In the genomic region with DNA sequence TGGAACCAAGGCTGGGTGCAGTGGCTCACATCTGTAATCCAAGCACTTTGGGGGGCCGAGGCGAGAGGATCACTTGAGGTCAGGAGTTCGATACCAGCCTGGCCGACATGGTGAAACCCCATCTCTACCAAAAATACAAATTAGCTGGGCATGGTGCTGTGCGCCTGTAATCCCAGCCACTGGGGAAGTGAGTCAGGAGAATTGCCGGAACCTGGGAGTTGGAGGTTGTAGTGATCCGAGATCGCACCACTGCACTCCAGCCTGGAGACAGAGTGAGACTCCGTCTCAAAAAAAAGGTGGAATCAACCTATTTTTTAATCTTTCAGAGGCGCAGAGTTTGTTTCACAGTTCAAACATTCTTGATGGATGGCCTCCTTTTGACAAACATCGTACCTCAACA, we compare ENCODE assay signal across 24 cellular contexts. TPM values are rescaled to one million over a fixed set of nuclear protein-coding genes. Genes with fewer than 3 reads are reported as not detected.
DNase-seq lines count a peak whose midpoint lies in the region; ATAC-seq and TF ChIP-seq lines count a peak whose summit lies in the region.
"Had no signal": no experiment of that assay in that cellular context is flagged by ENCODE, and none has a peak within 500 bp of the region (broad histone marks: within the 10 kb centered on the region; RNA-seq: fewer than 3 reads in every experiment).

No MANE protein-coding gene starts in this region.

- no peaks in the 10 kb centered on the region for H3K27me3 Mint-ChIP-seq in endodermal cell (ENCODE audit: insufficient read depth)
- H3K27me3 Mint-ChIP-seq in glutamatergic neuron (ENCODE audit: unreplicated experiment), result no peaks in the 10 kb centered on the region

- H3K4me1 ChIP-seq in endodermal cell (ENCODE audit: control insufficient read depth, insufficient read depth, low read length), result peaks cover 4% of the 10 kb centered on the region
- H3K4me1 ChIP-seq: BE2C had no signal

- 88 to 90% methylated on average over 6 to 10 of the region's 11 CpGs for WGBS in endodermal cell (ENCODE audit: insufficient coverage in 1 of 2, insufficient read length in 1 of 2), 2 experiments

- H3K9ac ChIP-seq in endodermal cell (ENCODE audit: extremely low read depth, low read length, poor library complexity, severe bottlenecking), result no peak overlapping the region
- H3K9ac ChIP-seq: BLaER1 had no signal

- no peaks in the 10 kb centered on the region for H3K36me3 Mint-ChIP-seq in endodermal cell (ENCODE audit: low read depth)
- peaks cover 7% of the 10 kb centered on the region for H3K36me3 Mint-ChIP-seq in glutamatergic neuron (ENCODE audit: unreplicated experiment)
- no peaks in the 10 kb centered on the region for H3K36me3 Mint-ChIP-seq in stimulated activated effector memory CD8-positive, alpha-beta T cell treated with anti-CD3 and anti-CD28 coated beads, Interleukin-12 subunit alpha, Interleukin-12 subunit beta, amount 100 ng/mL, for 72 hours
- H3K36me3 Mint-ChIP-seq: CD14-positive monocyte; CD4-positive, CD25-positive, alpha-beta regulatory T cell had no signal

- peak; percentile 22 for DNase-seq in endodermal cell
- DNase-seq in lung microvascular endothelial cell (ENCODE audit: low read depth in 2 of 2), result peak; percentile 17 to 58
- DNase-seq in NCI-H446 treated with DMSO at 0.1 percent for 48 hours (lab: John Stamatoyannopoulos, UW), result no peak
- no peak for DNase-seq in glutamatergic neuron
- DNase-seq in stimulated activated effector memory CD8-positive, alpha-beta T cell treated with anti-CD3 and anti-CD28 coated beads, Interleukin-12 subunit alpha, Interleukin-12 subunit beta, amount 100 ng/mL, for 72 hours (ENCODE audit: low spot score in 2 of 2), result no peak
- DNase-seq: 8988T; ACHN; BE2C; C1 segment of cervical spinal cord; CD4-positive, alpha-beta memory T cell; CD4-positive, CD25-positive, alpha-beta regulatory T cell; CD8-positive, alpha-beta memory T cell; COR-L47; DMS 273 treated with DMSO at 0.1 percent for 48 hours; DMS153; DMS53; DMS79; DND-41; EL; GDM1 had no signal

- no peaks in the 10 kb centered on the region for H3K27me3 ChIP-seq in endodermal cell (ENCODE audit: control insufficient read depth, insufficient read depth, low read length, poor library complexity, severe bottlenecking)
- H3K27me3 ChIP-seq: BE2C, BLaER1 had no signal

- H3K36me3 ChIP-seq in endodermal cell (ENCODE audit: control insufficient read depth, insufficient read depth, low read length), result no peaks in the 10 kb centered on the region
- H3K36me3 ChIP-seq: BE2C, BLaER1 had no signal

- peaks cover 6% of the 10 kb centered on the region for H3K9me3 ChIP-seq in endodermal cell (ENCODE audit: control insufficient read depth, low read length)
- H3K9me3 ChIP-seq: BE2C had no signal

- H3K27ac ChIP-seq in endodermal cell (ENCODE audit: low read depth, low read length), result no peak overlapping the region
- H3K27ac ChIP-seq: BLaER1 had no signal

- no peak overlapping the region for H3K4me3 Mint-ChIP-seq in endodermal cell
- no peak overlapping the region for H3K4me3 Mint-ChIP-seq in glutamatergic neuron (ENCODE audit: unreplicated experiment)
- no peak overlapping the region for H3K4me3 Mint-ChIP-seq in stimulated activated effector memory CD8-positive, alpha-beta T cell treated with anti-CD3 and anti-CD28 coated beads, Interleukin-12 subunit alpha, Interleukin-12 subunit beta, amount 100 ng/mL, for 72 hours
- H3K4me3 Mint-ChIP-seq: CD4-positive, alpha-beta memory T cell; CD4-positive, CD25-positive, alpha-beta regulatory T cell; CD8-positive, alpha-beta memory T cell had no signal

- H3K4me3 ChIP-seq in endodermal cell (ENCODE audit: low read length), result no peak overlapping the region
- H3K4me3 ChIP-seq: BLaER1, GM12878 had no signal

- no peak for ATAC-seq in stimulated activated effector memory CD8-positive, alpha-beta T cell treated with anti-CD3 and anti-CD28 coated beads, Interleukin-12 subunit alpha, Interleukin-12 subunit beta, amount 100 ng/mL, for 72 hours
- ATAC-seq: GM12878 had no signal

- H3K9me3 Mint-ChIP-seq in endodermal cell, result peaks cover 12% of the 10 kb centered on the region
- no peaks in the 10 kb centered on the region for H3K9me3 Mint-ChIP-seq in glutamatergic neuron (ENCODE audit: unreplicated experiment)
- H3K9me3 Mint-ChIP-seq in stimulated activated effector memory CD8-positive, alpha-beta T cell treated with anti-CD3 and anti-CD28 coated beads, Interleukin-12 subunit alpha, Interleukin-12 subunit beta, amount 100 ng/mL, for 72 hours, result peaks cover 3% of the 10 kb centered on the region

- H3K27ac Mint-ChIP-seq in endodermal cell, result no peak overlapping the region
- H3K27ac Mint-ChIP-seq in glutamatergic neuron (ENCODE audit: unreplicated experiment), result no peak overlapping the region
- no peak overlapping the region for H3K27ac Mint-ChIP-seq in stimulated activated effector memory CD8-positive, alpha-beta T cell treated with anti-CD3 and anti-CD28 coated beads, Interleukin-12 subunit alpha, Interleukin-12 subunit beta, amount 100 ng/mL, for 72 hours
- H3K27ac Mint-ChIP-seq: CD14-positive monocyte; CD4-positive, alpha-beta memory T cell; CD4-positive, CD25-positive, alpha-beta regulatory T cell; CD8-positive, alpha-beta memory T cell had no signal

- H3K4me1 Mint-ChIP-seq in endodermal cell (peaks cover 2% of the 10 kb centered on the region), glutamatergic neuron (ENCODE audit: low read depth, unreplicated experiment) (no peaks in the 10 kb centered on the region)
- peaks cover 3% of the 10 kb centered on the region for H3K4me1 Mint-ChIP-seq in stimulated activated effector memory CD8-positive, alpha-beta T cell treated with anti-CD3 and anti-CD28 coated beads, Interleukin-12 subunit alpha, Interleukin-12 subunit beta, amount 100 ng/mL, for 72 hours

- no peak for TF ChIP-seq CTCF in endodermal cell (conservative IDR thresholded peaks at IDR 0.05)
- no peak for TF ChIP-seq CTCF in glutamatergic neuron (IDR thresholded peaks at IDR 0.05; ENCODE audit: partially characterized antibody, unreplicated experiment)

RNA-seq across cellular contexts. Expression of a gene that starts 24.5 kb away (rescaled TPM):
- 10 to 100 TPM in 1 of 2 donors, 1 to 10 TPM in 1; 1.7 to 13.5 TPM for total RNA-seq in endodermal cell
- polyA plus RNA-seq in endodermal cell (2013, experiment 1 of 2), result 0.32 TPM
- polyA plus RNA-seq in endodermal cell (2013, experiment 2 of 2), result 0.37 TPM
- 10.5 and 33.3 TPM in 2 replicates for total RNA-seq in lung microvascular endothelial cell
- total RNA-seq in glutamatergic neuron (ENCODE audit: unreplicated experiment), result 0.07 TPM
- total RNA-seq: CD4-positive, alpha-beta memory T cell; CD4-positive, CD25-positive, alpha-beta regulatory T cell; CD8-positive, alpha-beta memory T cell; G401 had no signal
- polyA plus RNA-seq: CD8-positive, alpha-beta memory T cell had no signal

Comparison
In these comparisons a context has a peak if more than half of its experiments do, and no peak if none do; other contexts are left out.
1. DNase-seq: peak in endodermal cell (single experiment) and lung microvascular endothelial cell (2 of 2); none in NCI-H446 treated with DMSO at 0.1 percent for 48 hours (single experiment), glutamatergic neuron (single experiment) and stimulated activated effector memory CD8-positive, alpha-beta T cell treated with anti-CD3 and anti-CD28 coated beads, Interleukin-12 subunit alpha, Interleukin-12 subunit beta, amount 100 ng/mL, for 72 hours (0 of 2).